Comparison of ENCODE assay signal across 14 cellular contexts in genomic region chr17:57924677-57925076, GRCh38. TPM values are rescaled to one million over a fixed set of nuclear protein-coding genes. Genes with fewer than 3 reads are reported as not detected.
DNase-seq lines count a peak whose midpoint lies in the region; ATAC-seq and TF ChIP-seq lines count a peak whose summit lies in the region.
"Had no signal": no experiment of that assay in that cellular context is flagged by ENCODE, and none has a peak within 500 bp of the region (broad histone marks: within the 10 kb centered on the region; RNA-seq: fewer than 3 reads in every experiment).

No MANE protein-coding gene starts in this region.

- peak; percentile 47 for DNase-seq in HK-2 (ENCODE audit: unreplicated experiment)
- DNase-seq in NCI-H446 (lab: John Stamatoyannopoulos, UW), result peak; percentile 78 to 93
- peak; percentile 80 for DNase-seq in glomerular visceral epithelial cell (ENCODE audit: extremely low spot score)
- peak in 1 of 2 donors; percentile 69 for DNase-seq in psoas muscle
- DNase-seq in T-helper 1 cell, result no peak
- no peak for DNase-seq in MCF 10A (ENCODE audit: unreplicated experiment)
- DNase-seq in iPS-NIHi11 (ENCODE audit: low spot score), result no peak
- DNase-seq in islet precursor cell, result no peak
- DNase-seq: activated CD4-positive, alpha-beta T cell treated with anti-CD3 and anti-CD28 coated beads for 4 hours; activated T-cell treated with anti-CD3 and anti-CD28 coated beads, Interleukin-2, amount 50 U/mL, for 72 hours; mammary epithelial cell; MV-4-11; stimulated activated CD4-positive, alpha-beta T cell treated with anti-CD3 and anti-CD28 coated beads, Interleukin-4, amount 100 ng/mL, for 4 hours; stimulated activated naive CD8-positive, alpha-beta T cell treated with anti-CD3 and anti-CD28 coated beads, Interleukin-15, Interleukin-2, amounts not matched to agents 100 U/mL and 50 U/mL, for 24 hours had no signal

- H3K4me1 ChIP-seq in psoas muscle, result peaks cover 76% of the 10 kb centered on the region

- peak; percentile 40 to 63 (median 47) for ATAC-seq in psoas muscle
- ATAC-seq: activated T-cell treated with anti-CD3 and anti-CD28 coated beads, Interleukin-2, amount 50 U/mL, for 72 hours; stimulated activated naive CD8-positive, alpha-beta T cell treated with anti-CD3 and anti-CD28 coated beads, Interleukin-15, Interleukin-2, amounts not matched to agents 100 U/mL and 50 U/mL, for 24 hours had no signal

- no peaks in the 10 kb centered on the region for H3K9me3 ChIP-seq in psoas muscle

- no peak overlapping the region for H3K27ac Mint-ChIP-seq in MCF 10A (ENCODE audit: low read depth, unreplicated experiment)
- H3K27ac Mint-ChIP-seq: activated T-cell treated with anti-CD3 and anti-CD28 coated beads, Interleukin-2, amount 50 U/mL, for 72 hours had no signal

- TF ChIP-seq CTCF in psoas muscle (IDR thresholded peaks at IDR 0.05) (no peak), MCF 10A (IDR thresholded peaks at IDR 0.05; ENCODE audit: unreplicated experiment) (no peak)

- no TSS peak for BruUV-seq in MCF 10A (replicated peaks; lab: Mats Ljungman, UMichigan)

- no peak overlapping the region for H3K4me3 ChIP-seq in psoas muscle

- H3K27me3 Mint-ChIP-seq in MCF 10A (ENCODE audit: insufficient read depth, unreplicated experiment), result no peaks in the 10 kb centered on the region

- peaks cover 17% of the 10 kb centered on the region for H3K36me3 Mint-ChIP-seq in MCF 10A (ENCODE audit: insufficient read depth, unreplicated experiment)

- POLR2A ChIA-PET in MCF 10A (lab: Yijun Ruan, JAX), result no interaction called here

- peaks cover 20% of the 10 kb centered on the region for H3K4me1 Mint-ChIP-seq in MCF 10A (ENCODE audit: insufficient read depth, unreplicated experiment)

- H3K27ac ChIP-seq in psoas muscle, result peak overlapping the region; percentile 73

- intact Hi-C loops in psoas muscle (cut with DNase I) (no loop called here), MCF 10A (cut with micrococcal nuclease) (no loop called here)

- CTCF ChIA-PET in MCF 10A (lab: Yijun Ruan, JAX), result interaction anchor here (0.6 kb wide), 1 partner anchor 127 kb away, joined by 3 read pairs; no protein-coding TSS in a partner anchor

- no peak overlapping the region for H3K4me3 Mint-ChIP-seq in MCF 10A (ENCODE audit: unreplicated experiment)
- H3K4me3 Mint-ChIP-seq: activated T-cell treated with anti-CD3 and anti-CD28 coated beads, Interleukin-2, amount 50 U/mL, for 72 hours had no signal

- H3K9me3 Mint-ChIP-seq in MCF 10A (ENCODE audit: unreplicated experiment), result no peaks in the 10 kb centered on the region
- H3K9me3 Mint-ChIP-seq: activated T-cell treated with anti-CD3 and anti-CD28 coated beads, Interleukin-2, amount 50 U/mL, for 72 hours had no signal

- no peaks in the 10 kb centered on the region for H3K36me3 ChIP-seq in psoas muscle (ENCODE audit: insufficient read depth in 1 of 2, low read depth in 1 of 2)

- H3K27me3 ChIP-seq in psoas muscle (ENCODE audit: insufficient read depth in 3 of 3, low read length in 2 of 3), result no peaks in the 10 kb centered on the region

- WGBS in psoas muscle, 3 donors, result 39 to 52% (median 44%) methylated on average over 4 of the region's 4 CpGs

RNA-seq across cellular contexts. Expression of gene CUEDC1, which starts 30.5 kb away (rescaled TPM):
- total RNA-seq in psoas muscle (10 to 100 TPM; 31.1 to 67.2 (median 47.4) TPM), MCF 10A (2022) (15.6 and 21.5 TPM in 2 replicates)
- 10 to 100 TPM; 28.0 to 56.5 (median 46.4) TPM for polyA plus RNA-seq in psoas muscle

Comparison
In these comparisons a context has a peak if more than half of its experiments do, and no peak if none do; other contexts are left out.
1. DNase-seq: peak in HK-2 (single experiment), NCI-H446 (2 of 2) and glomerular visceral epithelial cell (single experiment); none in T-helper 1 cell (0 of 5), MCF 10A (single experiment), iPS-NIHi11 (single experiment) and islet precursor cell (single experiment).